9 cellular contexts compared by ENCODE assay signal in genomic region chr2:218398437-218399390, GRCh38. TPM values are rescaled to one million over a fixed set of nuclear protein-coding genes. Genes with fewer than 3 reads are reported as not detected.
A peak's percentile ranks its signal among the peaks of the same experiment; 100 is the strongest.
DNase-seq lines count a peak whose midpoint lies in the region; ATAC-seq and TF ChIP-seq lines count a peak whose summit lies in the region.
"Had no signal": no experiment of that assay in that cellular context is flagged by ENCODE, and none has a peak within 500 bp of the region (broad histone marks: within the 10 kb centered on the region; RNA-seq: fewer than 3 reads in every experiment).

No MANE protein-coding gene starts in this region.

- peaks cover 35% of the 10 kb centered on the region for H3K4me1 Mint-ChIP-seq in activated T-helper 2 cell treated with anti-CD3 and anti-CD28 coated beads, Interferon-gamma antibody, Interleukin-2, Interleukin-4, amounts not matched to agents 10 μg/mL and 5 μg/mL and 100 μg/mL, durations not matched to agents 14 hours and 24 hours and 36 hours (ENCODE audit: low read depth)
- H3K4me1 Mint-ChIP-seq in naive thymus-derived CD8-positive, alpha-beta T cell: peaks cover 23 to 74% (median 59%) of the 10 kb centered on the region in 4 donors

- H3K9me3 Mint-ChIP-seq in activated T-helper 2 cell treated with anti-CD3 and anti-CD28 coated beads, Interferon-gamma antibody, Interleukin-2, Interleukin-4, amounts not matched to agents 10 μg/mL and 5 μg/mL and 100 μg/mL, durations not matched to agents 14 hours and 24 hours and 36 hours: no peaks in the 10 kb centered on the region
- H3K9me3 Mint-ChIP-seq in naive thymus-derived CD8-positive, alpha-beta T cell: no peaks in the 10 kb centered on the region

- peak overlapping the region; percentile 80 for H3K4me3 ChIP-seq in fibroblast of pulmonary artery (replicated peaks; ENCODE audit: low read depth, low read length)
- H3K4me3 ChIP-seq in thyroid gland (replicated peaks in 1 of 3): peak overlapping the region; percentile 14 to 100 (median 88)

- intact Hi-C loops in activated T-helper 2 cell treated with anti-CD3 and anti-CD28 coated beads, Interferon-gamma antibody, Interleukin-2, Interleukin-4, amounts not matched to agents 10 μg/mL and 5 μg/mL and 100 μg/mL, durations not matched to agents 14 hours and 24 hours and 36 hours (cut with micrococcal nuclease): loop anchor here (5.0 kb wide), 2 partner anchors 119 to 779 kb away; partner anchors contain the start of genes CNPPD1 and RETREG2
- intact Hi-C loops in thyroid gland (cut with DNase I): no loop called here

- peak overlapping the region; percentile 99 to 100 (median 99) for H3K27ac ChIP-seq in thyroid gland

- DNase-seq in NCI-H345 (lab: John Stamatoyannopoulos, UW) (peak; percentile 64), NCI-H345 treated with DMSO at 0.1 percent for 48 hours (lab: John Stamatoyannopoulos, UW; ENCODE audit: unreplicated experiment) (no peak), NOMO-1 treated with dmso at 0.1 percent for 144 hours (lab: John Stamatoyannopoulos, UW; ENCODE audit: unreplicated experiment) (peak; percentile 44), fibroblast of pulmonary artery (ENCODE audit: low read depth) (peak; percentile 71), thyroid gland (peak; percentile 85 to 88)
- peak; percentile 64 for DNase-seq in activated T-helper 2 cell treated with anti-CD3 and anti-CD28 coated beads, Interferon-gamma antibody, Interleukin-2, Interleukin-4, amounts not matched to agents 10 μg/mL and 5 μg/mL and 100 μg/mL, durations not matched to agents 14 hours and 24 hours and 36 hours (ENCODE audit: low spot score)
- peak; percentile 45 to 80 (median 63) for DNase-seq in naive thymus-derived CD8-positive, alpha-beta T cell

- no peaks in the 10 kb centered on the region for H3K27me3 Mint-ChIP-seq in activated T-helper 2 cell treated with anti-CD3 and anti-CD28 coated beads, Interferon-gamma antibody, Interleukin-2, Interleukin-4, amounts not matched to agents 10 μg/mL and 5 μg/mL and 100 μg/mL, durations not matched to agents 14 hours and 24 hours and 36 hours (ENCODE audit: low read depth)
- no peaks in the 10 kb centered on the region for H3K27me3 Mint-ChIP-seq in naive thymus-derived CD8-positive, alpha-beta T cell

- TF ChIP-seq POLR2A in thyroid gland (IDR thresholded peaks at IDR 0.05): peak in 1 of 2 donors; percentile 49

- H3K4me1 ChIP-seq in thyroid gland: peaks cover 38 to 45% of the 10 kb centered on the region in 2 donors

- peaks cover 16 to 30% of the 10 kb centered on the region in 2 donors for H3K36me3 ChIP-seq in thyroid gland

- POLR2A ChIA-PET in naive thymus-derived CD8-positive, alpha-beta T cell (lab: Charles Lee): interaction anchor here (0.9 to 4.2 kb wide), 7 partner anchors 7 to 128 kb away, joined by 3 to 69 read pairs (median 9); partner anchors contain the start of genes AAMP and PNKD

- 1% methylated on average over 47 to 52 of the region's 95 CpGs for WGBS in thyroid gland, 2 donors

- peaks cover 26% of the 10 kb centered on the region for H3K36me3 Mint-ChIP-seq in activated T-helper 2 cell treated with anti-CD3 and anti-CD28 coated beads, Interferon-gamma antibody, Interleukin-2, Interleukin-4, amounts not matched to agents 10 μg/mL and 5 μg/mL and 100 μg/mL, durations not matched to agents 14 hours and 24 hours and 36 hours (ENCODE audit: low read depth)
- peaks cover 0 to 16% (median 3%) of the 10 kb centered on the region in 3 donors for H3K36me3 Mint-ChIP-seq in naive thymus-derived CD8-positive, alpha-beta T cell

- peak overlapping the region; percentile 86 for H3K4me3 Mint-ChIP-seq in activated T-helper 2 cell treated with anti-CD3 and anti-CD28 coated beads, Interferon-gamma antibody, Interleukin-2, Interleukin-4, amounts not matched to agents 10 μg/mL and 5 μg/mL and 100 μg/mL, durations not matched to agents 14 hours and 24 hours and 36 hours (ENCODE audit: low read depth)
- peak overlapping the region; percentile 89 to 98 (median 94) for H3K4me3 Mint-ChIP-seq in naive thymus-derived CD8-positive, alpha-beta T cell

- TF ChIP-seq CTCF in fibroblast of pulmonary artery (IDR thresholded peaks at IDR 0.05; ENCODE audit: low read length, missing control alignments) (no peak), thyroid gland (IDR thresholded peaks at IDR 0.05) (peak in 1 of 6 experiments; percentile 12)

- peak overlapping the region; percentile 93 for H3K27ac Mint-ChIP-seq in activated T-helper 2 cell treated with anti-CD3 and anti-CD28 coated beads, Interferon-gamma antibody, Interleukin-2, Interleukin-4, amounts not matched to agents 10 μg/mL and 5 μg/mL and 100 μg/mL, durations not matched to agents 14 hours and 24 hours and 36 hours
- H3K27ac Mint-ChIP-seq in naive thymus-derived CD8-positive, alpha-beta T cell: peak overlapping the region; percentile 96 to 100 (median 98)

- no peaks in the 10 kb centered on the region for H3K9me3 ChIP-seq in thyroid gland

- ATAC-seq in HG02884 (IDR thresholded peaks at IDR 0.05; ENCODE audit: unreplicated experiment): peak; percentile 0
- ATAC-seq in naive thymus-derived CD8-positive, alpha-beta T cell: peak; percentile 10 to 12

- no peaks in the 10 kb centered on the region for H3K27me3 ChIP-seq in thyroid gland

RNA-seq across cellular contexts. Expression of gene CTDSP1, which starts 1.0 kb away (rescaled TPM):
- 114 and 115 TPM in 2 replicates for total RNA-seq in activated T-helper 2 cell treated with anti-CD3 and anti-CD28 coated beads, Interferon-gamma antibody, Interleukin-2, Interleukin-4, amounts not matched to agents 10 μg/mL and 5 μg/mL and 100 μg/mL, durations not matched to agents 14 hours and 24 hours and 36 hours
- total RNA-seq in naive thymus-derived CD8-positive, alpha-beta T cell: 100 to 1,000 TPM; 143 to 144 TPM
- 10 to 100 TPM; 19.3 to 22.7 (median 19.8) TPM for polyA plus RNA-seq in naive thymus-derived CD8-positive, alpha-beta T cell
- 100 to 1,000 TPM; 105 to 152 (median 127) TPM for total RNA-seq in thyroid gland

RNA-seq across cellular contexts. Expression of gene SLC11A1, which starts 16.6 kb away (rescaled TPM):
- total RNA-seq in activated T-helper 2 cell treated with anti-CD3 and anti-CD28 coated beads, Interferon-gamma antibody, Interleukin-2, Interleukin-4, amounts not matched to agents 10 μg/mL and 5 μg/mL and 100 μg/mL, durations not matched to agents 14 hours and 24 hours and 36 hours: 0.18 and 0.21 TPM in 2 replicates
- 1 to 10 TPM in 1 of 2 experiments, under 1 TPM in 1; 0.47 to 1.2 TPM for total RNA-seq in naive thymus-derived CD8-positive, alpha-beta T cell
- polyA plus RNA-seq in naive thymus-derived CD8-positive, alpha-beta T cell: under 1 TPM; 0.27 to 0.90 (median 0.73) TPM
- 10 to 100 TPM in 2 of 4 donors, 1 to 10 TPM in 2; 1.7 to 14.5 (median 10.1) TPM for total RNA-seq in thyroid gland

RNA-seq across cellular contexts. Expression of gene VIL1, which starts 20.2 kb away (rescaled TPM):
- total RNA-seq in activated T-helper 2 cell treated with anti-CD3 and anti-CD28 coated beads, Interferon-gamma antibody, Interleukin-2, Interleukin-4, amounts not matched to agents 10 μg/mL and 5 μg/mL and 100 μg/mL, durations not matched to agents 14 hours and 24 hours and 36 hours: not detected in 2 replicates
- not detected for total RNA-seq in naive thymus-derived CD8-positive, alpha-beta T cell
- under 1 TPM in 2 of 3 donors, not detected in 1; 0.03 to 0.05 TPM for polyA plus RNA-seq in naive thymus-derived CD8-positive, alpha-beta T cell
- not detected for total RNA-seq in thyroid gland
- total RNA-seq: subcutaneous adipose tissue had no signal

RNA-seq across cellular contexts. Expression of gene CATIP, which starts 42.1 kb away (rescaled TPM):
- not detected in 2 replicates for total RNA-seq in activated T-helper 2 cell treated with anti-CD3 and anti-CD28 coated beads, Interferon-gamma antibody, Interleukin-2, Interleukin-4, amounts not matched to agents 10 μg/mL and 5 μg/mL and 100 μg/mL, durations not matched to agents 14 hours and 24 hours and 36 hours
- total RNA-seq in naive thymus-derived CD8-positive, alpha-beta T cell: not detected
- polyA plus RNA-seq in naive thymus-derived CD8-positive, alpha-beta T cell: not detected
- 1 to 10 TPM in 3 of 4 donors, under 1 TPM in 1; 0.54 to 5.5 (median 2.9) TPM for total RNA-seq in thyroid gland
- total RNA-seq: subcutaneous adipose tissue had no signal
